ENCODE assay signal across 12 cellular contexts in the genomic region with DNA sequence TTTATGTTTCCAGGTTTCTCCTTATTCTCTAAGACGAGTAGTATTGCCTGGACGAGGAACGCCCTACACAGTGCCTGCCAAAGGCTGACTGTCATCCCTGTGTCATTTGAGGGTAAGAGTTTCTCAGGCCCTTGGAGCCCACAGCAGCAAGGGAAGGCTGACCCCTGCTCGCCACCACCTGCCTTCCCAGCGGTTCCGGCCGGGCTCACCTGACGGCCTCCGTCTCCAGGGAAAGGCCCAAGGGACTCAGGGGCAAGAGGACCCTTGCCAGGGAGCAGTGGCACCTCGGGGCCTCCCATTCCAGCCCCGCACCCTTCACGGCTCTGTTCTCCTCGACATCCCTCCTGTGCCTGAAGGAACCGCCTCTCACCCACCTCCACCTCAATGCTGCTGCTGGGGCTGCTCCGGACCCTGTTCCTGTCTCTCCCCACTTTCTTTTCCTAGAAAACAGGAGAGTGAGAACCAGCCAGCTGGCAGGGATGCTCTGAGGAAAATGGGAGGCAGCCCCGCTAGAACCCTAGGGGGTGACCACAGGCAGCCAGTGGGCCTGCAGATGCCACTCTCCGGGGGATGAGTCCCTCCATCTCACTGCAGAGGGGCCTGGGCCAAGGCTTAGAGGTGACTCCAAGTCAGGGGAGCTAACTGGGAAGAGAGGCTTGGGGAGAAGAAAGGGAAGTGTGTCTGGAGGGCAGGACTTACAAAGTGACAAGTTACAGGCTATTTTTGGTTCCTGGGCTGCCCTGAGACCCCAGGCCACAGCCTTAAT. TPM values are rescaled to one million over a fixed set of nuclear protein-coding genes. Genes with fewer than 3 reads are reported as not detected.
DNase-seq lines count a peak whose midpoint lies in the region; ATAC-seq, FAIRE-seq and TF ChIP-seq lines count a peak whose summit lies in the region.
"Had no signal": no experiment of that assay in that cellular context is flagged by ENCODE, and none has a peak within 500 bp of the region (broad histone marks: within the 10 kb centered on the region; RNA-seq: fewer than 3 reads in every experiment).

No MANE protein-coding gene starts in this region.

- H4K20me1 ChIP-seq in PC-3 (ENCODE audit: low read length) (no peaks in the 10 kb centered on the region), osteoblast (ENCODE audit: insufficient read depth, low read length) (peaks cover 2% of the 10 kb centered on the region)

- no peaks in the 10 kb centered on the region for H3K9me2 ChIP-seq in PC-3 (replicated peaks; ENCODE audit: low read length)

- no peaks in the 10 kb centered on the region for H3K36me3 ChIP-seq in PC-3 (ENCODE audit: low read depth, low read length)
- no peaks in the 10 kb centered on the region for H3K36me3 ChIP-seq in osteoblast (ENCODE audit: insufficient read depth, low read length)

- H3F3A ChIP-seq in PC-3 (ENCODE audit: low read length, unreplicated experiment): no peaks in the 10 kb centered on the region

- peak; percentile 35 for DNase-seq in AG08395 (ENCODE audit: low spot score)
- no peak for DNase-seq in PC-3
- DNase-seq in left cardiac atrium: peak; percentile 40
- DNase-seq in osteoblast (ENCODE audit: insufficient read length, low spot score, missing footprints): peak; percentile 89
- DNase-seq in GM19239 (ENCODE audit: insufficient read length, low spot score): no peak
- no peak for DNase-seq in G401 (ENCODE audit: low spot score)
- DNase-seq in NCI-H446 treated with DMSO at 0.1 percent for 48 hours (lab: John Stamatoyannopoulos, UW): no peak
- no peak for DNase-seq in DMS53 treated with DMSO at 0.1 percent for 48 hours (lab: John Stamatoyannopoulos, UW; ENCODE audit: unreplicated experiment)
- DNase-seq: amniotic stem cell had no signal

- CTCF ChIA-PET in PC-3 (lab: Charles Lee): no interaction called here

- BruUV-seq in PC-3 (replicated peaks; lab: Mats Ljungman, UMichigan): TSS peak; percentile 23

- no peak for TF ChIP-seq CTCF in PC-3 (conservative IDR thresholded peaks at IDR 0.05; ENCODE audit: low read depth, low read length)
- no peak for TF ChIP-seq CTCF in osteoblast (IDR thresholded peaks at IDR 0.05; ENCODE audit: extremely low read depth, low read depth, low read length)

- H3K4me1 ChIP-seq in PC-3 (ENCODE audit: insufficient read depth, low read length): peaks cover 5% of the 10 kb centered on the region; the same call in 1 of the 2 replicates
- H3K4me1 ChIP-seq in osteoblast (ENCODE audit: insufficient read depth, low read length): peaks cover 7% of the 10 kb centered on the region

- no peak for FAIRE-seq in GM19239 (lab: Jason Lieb, UNC)

- no peaks in the 10 kb centered on the region for H3K27me3 ChIP-seq in PC-3 (ENCODE audit: low read length)
- peaks cover 38% of the 10 kb centered on the region for H3K27me3 ChIP-seq in osteoblast (ENCODE audit: insufficient read depth, low read length)

- H2AFZ ChIP-seq in PC-3 (ENCODE audit: low read length) (no peak overlapping the region), osteoblast (ENCODE audit: low read length) (no peak overlapping the region)

- ATAC-seq in PC-3 (no peak), left cardiac atrium (peak in 1 of 2 donors; percentile 14)
- ATAC-seq: stimulated activated memory B cell treated with anti-CD40 and anti-IgM and Interleukin-4, amounts not matched to agents 10 μg/mL and 1 μg/mL and 100 μg/mL, for 72 hours had no signal

- intact Hi-C loops in PC-3 (cut with micrococcal nuclease): no loop called here
- intact Hi-C loops in left cardiac atrium (cut with DNase I): no loop called here

- H3K4me2 ChIP-seq in PC-3 (ENCODE audit: low read length) (no peak overlapping the region), osteoblast (ENCODE audit: insufficient read depth, low read length) (peak overlapping the region; percentile 73)

- no peak overlapping the region for H3K27ac ChIP-seq in PC-3 (ENCODE audit: low read length)
- H3K27ac ChIP-seq in osteoblast (ENCODE audit: low read depth, low read length): no peak overlapping the region

- POLR2A ChIA-PET in PC-3 (lab: Charles Lee; ENCODE audit: unreplicated experiment): no interaction called here

- H3K4me3 ChIP-seq in PC-3 (ENCODE audit: low read length) (no peak overlapping the region), osteoblast (ENCODE audit: insufficient read depth, low read length) (no peak overlapping the region)

- H3K9me3 ChIP-seq in PC-3 (ENCODE audit: low read length) (no peaks in the 10 kb centered on the region), osteoblast (ENCODE audit: low read depth, low read length) (no peaks in the 10 kb centered on the region)

- in situ Hi-C loops in G401 (cut with HindIII; ENCODE audit: low sequenced_read_pairs): no loop called here

- no peak overlapping the region for H3K9ac ChIP-seq in PC-3 (ENCODE audit: low read length)

- H3K79me2 ChIP-seq in PC-3 (ENCODE audit: low read length) (no peaks in the 10 kb centered on the region), osteoblast (ENCODE audit: insufficient read depth, low read length) (no peaks in the 10 kb centered on the region)

RNA-seq across cellular contexts. Expression of a gene that starts 1.8 kb away (rescaled TPM):
- total RNA-seq in PC-3 (2014; rRNA removed): 4.6 and 5.0 TPM in 2 replicates
- total RNA-seq in left cardiac atrium: 100 to 1,000 TPM; 157 to 204 TPM
- 11.2 and 14.8 TPM in 2 replicates for total RNA-seq in osteoblast
- total RNA-seq in G401 (2014; rRNA removed; shearing (Covaris generic)): 1.8 and 5.8 TPM in 2 replicates

RNA-seq across cellular contexts. Expression of a gene that starts 27.5 kb away (rescaled TPM):
- total RNA-seq in PC-3 (2014; rRNA removed) (0.92 and 1.0 TPM in 2 replicates), left cardiac atrium (under 1 TPM in 1 of 2 donors, not detected in 1; 0.24 TPM), osteoblast (not detected in 2 replicates)
- not detected in 2 replicates for total RNA-seq in G401 (2014; rRNA removed; shearing (Covaris generic))
- total RNA-seq: glomerular endothelial cell, renal cortical epithelial cell had no signal

RNA-seq across cellular contexts. Expression of a gene that starts 27.8 kb away (rescaled TPM):
- 4.2 and 5.4 TPM in 2 replicates for total RNA-seq in PC-3 (2014; rRNA removed)
- total RNA-seq in left cardiac atrium: 1 to 10 TPM; 3.3 to 4.7 TPM
- total RNA-seq in osteoblast: 5.8 and 6.5 TPM in 2 replicates
- total RNA-seq in G401 (2014; rRNA removed; shearing (Covaris generic)): 11.7 and 13.0 TPM in 2 replicates

Comparison
In these comparisons a context has a peak if more than half of its experiments do, and no peak if none do; other contexts are left out.
1. DNase-seq: peak in AG08395 (single experiment), left cardiac atrium (single experiment) and osteoblast (single experiment); none in PC-3 (single experiment), GM19239 (single experiment), G401 (single experiment), NCI-H446 treated with DMSO at 0.1 percent for 48 hours (single experiment) and DMS53 treated with DMSO at 0.1 percent for 48 hours (single experiment).